ENCODE assay signal across 35 cellular contexts in the genomic region with DNA sequence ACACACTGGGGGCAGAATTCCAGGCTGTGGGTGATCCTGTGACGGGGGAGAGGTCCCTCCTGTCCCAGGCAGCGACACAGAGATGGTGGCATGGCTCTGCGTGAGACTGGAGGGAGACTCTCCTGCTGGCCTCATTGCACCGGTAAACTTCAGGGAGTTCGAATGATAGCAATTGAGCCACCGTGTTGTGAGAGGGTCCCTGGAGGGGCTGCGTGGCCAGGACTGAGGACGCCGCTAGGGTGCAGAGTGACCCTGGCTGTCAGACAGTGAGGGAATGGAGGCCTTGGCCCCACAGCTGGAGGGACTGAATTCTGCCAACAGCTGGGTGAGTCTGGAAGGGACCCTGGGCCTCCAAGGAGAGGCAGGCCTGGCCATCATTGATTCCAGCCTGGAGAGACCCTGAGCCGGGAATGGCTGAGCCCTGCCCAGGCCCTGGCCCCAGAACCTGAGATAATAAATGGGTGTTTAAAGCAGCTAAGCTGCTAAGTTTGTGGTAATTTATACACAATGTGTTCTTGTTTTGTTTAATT.
"Had no signal": no experiment of that assay in that cellular context is flagged by ENCODE, and none has a peak within 500 bp of the region (broad histone marks: within the 10 kb centered on the region; RNA-seq: fewer than 3 reads in every experiment).

No MANE protein-coding gene starts in this region.

- H3K27ac Mint-ChIP-seq: activated B cell treated with CpG ODN at 0.5 μM for 24 hours; activated CD8-positive, alpha-beta T cell treated with anti-CD3 and anti-CD28 coated beads for 36 hours; activated naive CD8-positive, alpha-beta T cell treated with anti-CD3 and anti-CD28 coated beads for 36 hours; activated T-cell treated with anti-CD3 and anti-CD28 coated beads, Interleukin-2, amount 50 U/mL, for 72 hours; activated T-helper 17 cell treated with anti-CD3 and anti-CD28 coated beads, Interleukin-2, amount 50 U/mL, for 72 hours; brain had no signal

- H3K9ac ChIP-seq: KMS-11 had no signal

- ATAC-seq: activated CD8-positive, alpha-beta T cell treated with anti-CD3 and anti-CD28 coated beads for 36 hours; activated T-cell treated with anti-CD3 and anti-CD28 coated beads, Interleukin-2, amount 50 U/mL, for 72 hours; activated T-helper 17 cell treated with anti-CD3 and anti-CD28 coated beads, Interleukin-2, amount 50 U/mL, for 72 hours; PC-3 had no signal

- H3K4me2 ChIP-seq: KMS-11 had no signal

- H3K4me3 ChIP-seq: ascending aorta had no signal

- H3K27me3 ChIP-seq: ascending aorta had no signal

- H3K9me3 ChIP-seq: ascending aorta had no signal

- H3K4me1 ChIP-seq: ascending aorta had no signal

- H3K9me3 Mint-ChIP-seq: activated B cell treated with CpG ODN at 0.5 μM for 24 hours; activated CD8-positive, alpha-beta T cell treated with anti-CD3 and anti-CD28 coated beads for 36 hours; activated naive CD8-positive, alpha-beta T cell treated with anti-CD3 and anti-CD28 coated beads for 36 hours; activated T-cell treated with anti-CD3 and anti-CD28 coated beads, Interleukin-2, amount 50 U/mL, for 72 hours; activated T-helper 17 cell treated with anti-CD3 and anti-CD28 coated beads, Interleukin-2, amount 50 U/mL, for 72 hours; brain had no signal

- H3K27me3 Mint-ChIP-seq: activated B cell treated with CpG ODN at 0.5 μM for 24 hours; activated CD8-positive, alpha-beta T cell treated with anti-CD3 and anti-CD28 coated beads for 36 hours; activated naive CD8-positive, alpha-beta T cell treated with anti-CD3 and anti-CD28 coated beads for 36 hours; activated T-helper 17 cell treated with anti-CD3 and anti-CD28 coated beads, Interleukin-2, amount 50 U/mL, for 72 hours; brain had no signal

- H3K4me1 Mint-ChIP-seq: activated B cell treated with CpG ODN at 0.5 μM for 24 hours; activated naive CD8-positive, alpha-beta T cell treated with anti-CD3 and anti-CD28 coated beads for 36 hours; activated T-helper 17 cell treated with anti-CD3 and anti-CD28 coated beads, Interleukin-2, amount 50 U/mL, for 72 hours; brain had no signal

- H3K27ac ChIP-seq: ascending aorta, KMS-11, VCaP had no signal

- H3K4me3 Mint-ChIP-seq: activated B cell treated with CpG ODN at 0.5 μM for 24 hours; activated CD8-positive, alpha-beta T cell treated with anti-CD3 and anti-CD28 coated beads for 36 hours; activated naive CD8-positive, alpha-beta T cell treated with anti-CD3 and anti-CD28 coated beads for 36 hours; activated T-cell treated with anti-CD3 and anti-CD28 coated beads, Interleukin-2, amount 50 U/mL, for 72 hours; activated T-helper 17 cell treated with anti-CD3 and anti-CD28 coated beads, Interleukin-2, amount 50 U/mL, for 72 hours; brain had no signal

- DNase-seq: activated B cell treated with CpG ODN at 0.5 μM for 24 hours; activated CD4-positive, alpha-beta T cell treated with anti-CD3 and anti-CD28 coated beads for 48 hours; activated CD4-positive, alpha-beta T cell treated with anti-CD3 and anti-CD28 coated beads, Interleukin-2, amount 50 U/mL, for 4 hours; activated CD4-positive, CD25-positive, alpha-beta regulatory T cell treated with anti-CD3 and anti-CD28 coated beads, Interleukin-2, amount 50 U/mL, for 72 hours; activated CD8-positive, alpha-beta T cell treated with anti-CD3 and anti-CD28 coated beads for 36 hours; activated effector memory CD4-positive, alpha-beta T cell treated with anti-CD3 and anti-CD28 coated beads, Interleukin-2, amount 50 U/mL, for 16 hours; activated naive CD4-positive, alpha-beta T cell; activated naive CD4-positive, alpha-beta T cell treated with anti-CD3 and anti-CD28 coated beads, Interleukin-2, amount 50 U/mL, for 16 hours; activated naive CD8-positive, alpha-beta T cell treated with anti-CD3 and anti-CD28 coated beads for 36 hours; activated T-cell treated with anti-CD3 and anti-CD28 coated beads, Interleukin-2, amount 50 U/mL, for 1 hour; activated T-cell treated with anti-CD3 and anti-CD28 coated beads, Interleukin-2, amount 50 U/mL, for 72 hours; amygdala; central memory CD4-positive, alpha-beta T cell; NCI-H1092 treated with DMSO at 0.1 percent for 48 hours; NCI-H1417; NCI-H146; NCI-H187; NCI-H2029 treated with DMSO at 0.1 percent for 48 hours; NCI-H2107; NCI-H2171; NCI-H510A; NCI-H526; NCI-H748 treated with DMSO at 0.1 percent for 48 hours; NK-92 treated with Interleukin-12 subunit alpha and Interleukin-12 subunit beta, amount 100 ng/mL, for 24 hours; PC-3; Right ventricle myocardium superior; SW 1271; T-helper 1 cell; T-helper 2 cell; T-helper 9 cell had no signal
